ENCODE assay signal across 12 cellular contexts in the genomic region with DNA sequence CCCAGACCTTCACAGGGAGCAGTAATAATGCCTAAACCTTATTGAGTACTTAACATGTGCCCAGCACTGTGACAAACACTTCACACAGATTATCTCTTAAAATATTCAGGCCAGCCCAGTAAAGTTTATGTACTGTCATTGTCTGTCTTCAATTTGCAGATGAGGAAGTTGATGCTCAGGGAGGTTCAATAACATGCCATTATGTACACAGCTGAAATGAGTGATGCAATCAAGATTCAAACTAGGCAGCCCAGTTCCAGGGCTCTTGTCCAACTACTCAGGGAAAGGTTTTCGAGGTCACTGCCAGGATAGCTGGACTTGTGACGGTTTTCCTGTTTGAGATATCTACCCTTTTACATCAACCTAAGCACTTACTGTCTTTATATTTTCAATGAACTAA. TPM values are rescaled to one million over a fixed set of nuclear protein-coding genes. Genes with fewer than 3 reads are reported as not detected.
DNase-seq lines count a peak whose midpoint lies in the region; ATAC-seq, FAIRE-seq and TF ChIP-seq lines count a peak whose summit lies in the region.
"Had no signal": no experiment of that assay in that cellular context is flagged by ENCODE, and none has a peak within 500 bp of the region (broad histone marks: within the 10 kb centered on the region; RNA-seq: fewer than 3 reads in every experiment).

No MANE protein-coding gene starts in this region.

- H3K27me3 ChIP-seq in DOHH2 (ENCODE audit: control insufficient read depth, low read length) (no peaks in the 10 kb centered on the region), GM12878 (replicated peaks in 1 of 2; ENCODE audit: control insufficient read depth in 2 of 2, insufficient read depth in 2 of 2, low read length in 1 of 2) (no peaks in the 10 kb centered on the region), mesendoderm (ENCODE audit: insufficient read depth, low read length, poor library complexity) (no peaks in the 10 kb centered on the region), esophagus squamous epithelium (no peaks in the 10 kb centered on the region)

- H2BK120ac ChIP-seq in mesendoderm (ENCODE audit: low read depth, low read length): no peak overlapping the region

- FAIRE-seq in GM12878 (lab: Jason Lieb, UNC): no peak
- FAIRE-seq: D721Med had no signal

- H3K36me3 ChIP-seq in DOHH2 (ENCODE audit: control insufficient read depth, low read length) (no peaks in the 10 kb centered on the region), GM12878 (ENCODE audit: control insufficient read depth in 2 of 2, insufficient read depth in 2 of 2, low read length in 1 of 2) (no peaks in the 10 kb centered on the region), mesendoderm (ENCODE audit: control insufficient read depth, insufficient read depth, low read length) (no peaks in the 10 kb centered on the region), esophagus squamous epithelium (no peaks in the 10 kb centered on the region)

- H3F3A ChIP-seq in DOHH2 (ENCODE audit: control insufficient read depth, insufficient read depth): 0 out of 2 replicates have a peak, but pooled peaks cover 5% of the 10 kb centered on the region

- RAD21 ChIA-PET in GM12878 (lab: Charles Lee; ENCODE audit: unreplicated experiment): interaction anchor here (0.7 to 7.8 kb wide), 13 partner anchors 9 to 84 kb away, joined by 3 to 42 read pairs (median 4); no protein-coding TSS in a partner anchor

- H3K18ac ChIP-seq in mesendoderm (ENCODE audit: low read length): no peak overlapping the region

- H3K4me3 ChIP-seq in DOHH2 (ENCODE audit: low read length) (peak overlapping the region; percentile 10), GM12878 (no peak overlapping the region), mesendoderm (ENCODE audit: low read length) (no peak overlapping the region), esophagus squamous epithelium (no peak overlapping the region)

- H3K79me1 ChIP-seq in mesendoderm (ENCODE audit: low read length): peaks cover 8% of the 10 kb centered on the region

- no peaks in the 10 kb centered on the region for H3K9me2 ChIP-seq in DOHH2 (replicated peaks; ENCODE audit: control insufficient read depth, low read length)

- BruUV-seq in GM12878 (replicated peaks; lab: Mats Ljungman, UMichigan): no TSS peak

- no peak overlapping the region for H3K9ac ChIP-seq in GM12878 (ENCODE audit: control insufficient read depth, insufficient read depth, low read length)
- H3K9ac ChIP-seq in mesendoderm (ENCODE audit: low read length): no peak overlapping the region

- H4K20me1 ChIP-seq in DOHH2 (ENCODE audit: control insufficient read depth, insufficient read depth, low read depth, low read length) (peaks cover 10% of the 10 kb centered on the region; the same call in 1 of the 2 replicates), GM12878 (ENCODE audit: control insufficient read depth, insufficient read depth) (no peaks in the 10 kb centered on the region)

- H3K23ac ChIP-seq in mesendoderm (ENCODE audit: low read length): peak overlapping the region; percentile 30

- H4K5ac ChIP-seq in mesendoderm (ENCODE audit: low read length): no peak overlapping the region

- peak overlapping the region; percentile 39 for H3K4me2 ChIP-seq in DOHH2 (ENCODE audit: low read length)
- H3K4me2 ChIP-seq in GM12878 (ENCODE audit: control insufficient read depth, insufficient read depth): no peak overlapping the region
- no peak overlapping the region for H3K4me2 ChIP-seq in mesendoderm (ENCODE audit: low read length)

- H3K4ac ChIP-seq in mesendoderm (ENCODE audit: low read depth, low read length): no peak overlapping the region

- no peaks in the 10 kb centered on the region for H3K27me3 Mint-ChIP-seq in immature natural killer cell (ENCODE audit: low read depth in 3 of 3)
- H3K27me3 Mint-ChIP-seq: progenitor cell of endocrine pancreas had no signal

- peak; percentile 60 for DNase-seq in NCI-H2107 (lab: John Stamatoyannopoulos, UW)
- no peak for DNase-seq in GM12878 (ENCODE audit: low read depth, low spot score)
- no peak for DNase-seq in mesendoderm
- DNase-seq in immature natural killer cell: no peak
- DNase-seq in amygdala (lab: John Stamatoyannopoulos, UW): no peak
- DNase-seq in esophagus squamous epithelium (lab: John Stamatoyannopoulos, UW): no peak
- DNase-seq: activated T-cell treated with anti-CD3 and anti-CD28 coated beads, Interleukin-2, amount 50 U/mL, for 48 hours had no signal

- H3K4me3 Mint-ChIP-seq in immature natural killer cell: no peak overlapping the region
- H3K4me3 Mint-ChIP-seq: T-helper 2 cell treated with Interferon-gamma antibody and Interleukin-4, amounts not matched to agents 5 μg/mL and 100 μg/mL, for 36 hours had no signal

- H3K4me1 ChIP-seq in DOHH2 (ENCODE audit: control insufficient read depth, low read length) (peaks cover 52% of the 10 kb centered on the region), GM12878 (ENCODE audit: control insufficient read depth, insufficient read depth, low read length) (peaks cover 35% of the 10 kb centered on the region), mesendoderm (ENCODE audit: control insufficient read depth, low read depth, low read length) (peaks cover 25% of the 10 kb centered on the region), esophagus squamous epithelium (peaks cover 9 to 46% (median 20%) of the 10 kb centered on the region in 3 donors)

- H3K27ac ChIP-seq in DOHH2 (ENCODE audit: low read depth, low read length) (peak overlapping the region; percentile 21), GM12878 (ENCODE audit: control insufficient read depth, insufficient read depth) (no peak overlapping the region), mesendoderm (ENCODE audit: low read depth, low read length) (no peak overlapping the region), esophagus squamous epithelium (peak overlapping the region in 2 of 4 donors; percentile 35 to 48)

- TF ChIP-seq POLR2A in GM12878 (IDR thresholded peaks at IDR 0.05; ENCODE audit: low read depth, low read length): no peak
- no peak for TF ChIP-seq POLR2A in esophagus squamous epithelium (IDR thresholded peaks at IDR 0.05)

- H4K8ac ChIP-seq in mesendoderm (ENCODE audit: low read depth, low read length): no peak overlapping the region

- H2AK5ac ChIP-seq in mesendoderm (ENCODE audit: low read length): peak overlapping the region; percentile 86

- H3K36me3 Mint-ChIP-seq in immature natural killer cell: no peaks in the 10 kb centered on the region

- H3K79me2 ChIP-seq in DOHH2 (ENCODE audit: control insufficient read depth, low read length): peaks cover 98% of the 10 kb centered on the region
- peaks cover 8% of the 10 kb centered on the region for H3K79me2 ChIP-seq in GM12878 (ENCODE audit: control insufficient read depth, insufficient read depth, low read length)
- no peaks in the 10 kb centered on the region for H3K79me2 ChIP-seq in mesendoderm (ENCODE audit: control insufficient read depth, insufficient read depth, low read length)

- SMC1A ChIA-PET in GM12878 (lab: Charles Lee; ENCODE audit: uncharacterized antibody, unreplicated experiment): interaction anchor here (0.7 to 8.1 kb wide), 18 partner anchors 8 to 110 kb away, joined by 3 to 103 read pairs (median 6); no protein-coding TSS in a partner anchor

- TF ChIP-seq RAD21 in GM12878 (IDR thresholded peaks at IDR 0.05; ENCODE audit: insufficient read depth, low read depth, low read length): no peak

- CTCF ChIA-PET in GM12878 (lab: Yijun Ruan, JAX): interaction anchor here (1.0 to 1.7 kb wide), 8 partner anchors 10 to 51 kb away, joined by 3 to 5 read pairs (median 4); no protein-coding TSS in a partner anchor

- intact Hi-C loops in GM12878 (cut with micrococcal nuclease; ENCODE audit: unreplicated experiment) (loop anchor here (5.0 kb wide), 1 partner anchor 52 kb away; no protein-coding TSS in a partner anchor), esophagus squamous epithelium (cut with DNase I) (no loop called here)

- no peak for TF ChIP-seq EP300 in GM12878 (IDR thresholded peaks at IDR 0.05; ENCODE audit: borderline replicate concordance in 1 of 2, control insufficient read depth in 1 of 2, low read depth in 2 of 2, low read length in 2 of 2)

- no peak overlapping the region for H2AFZ ChIP-seq in GM12878 (ENCODE audit: control insufficient read depth, low read depth, low read length)

- H3K9me3 Mint-ChIP-seq in immature natural killer cell: no peaks in the 10 kb centered on the region
- H3K9me3 Mint-ChIP-seq: T-helper 2 cell treated with Interferon-gamma antibody and Interleukin-4, amounts not matched to agents 5 μg/mL and 100 μg/mL, for 36 hours had no signal

- peak; percentile 45 for ATAC-seq in GM12878
- ATAC-seq in HG03571 (IDR thresholded peaks at IDR 0.05; ENCODE audit: unreplicated experiment): no peak

- TF ChIP-seq CTCF in DOHH2 (IDR thresholded peaks at IDR 0.05; ENCODE audit: low read depth, low read length, poor library complexity, severe bottlenecking) (no peak), GM12878 (IDR thresholded peaks at IDR 0.05 in 2 of 3, conservative IDR thresholded peaks at IDR 0.05 in 1 of 3; ENCODE audit: control insufficient read depth in 2 of 3, extremely low read depth in 1 of 3, insufficient read depth in 1 of 3, low read depth in 3 of 3, low read length in 3 of 3) (no peak), esophagus squamous epithelium (IDR thresholded peaks at IDR 0.05) (no peak)

- H2BK5ac ChIP-seq in mesendoderm (ENCODE audit: low read length): no peak overlapping the region

- 66% methylated on average over 2 of the region's 2 CpGs for WGBS in GM12878 (ENCODE audit: insufficient coverage, insufficient replicate concordance, low lambda C conversion rate, missing lambda C conversion rate)
- no CpG with 5 or more reads among the region's 2 CpGs for WGBS in mesendoderm (ENCODE audit: extremely low coverage, insufficient coverage, low lambda C conversion rate)
- WGBS in esophagus squamous epithelium, 2 donors: 25 to 34% methylated on average over 2 of the region's 2 CpGs

- H3K9me3 ChIP-seq in DOHH2 (ENCODE audit: control insufficient read depth, insufficient read depth, low read length) (no peaks in the 10 kb centered on the region), GM12878 (replicated peaks; ENCODE audit: control insufficient read depth, insufficient read depth, low read length) (no peaks in the 10 kb centered on the region), esophagus squamous epithelium (no peaks in the 10 kb centered on the region)

- no peak overlapping the region for H3K56ac ChIP-seq in mesendoderm (ENCODE audit: low read length)

- H2BK15ac ChIP-seq in mesendoderm (replicated peaks; ENCODE audit: low read depth): no peak overlapping the region

- in situ Hi-C loops in GM12878 (cut with MboI): no loop called here

- peak overlapping the region in 3 of 6 donors; percentile 19 to 81 (median 41) for H3K27ac Mint-ChIP-seq in immature natural killer cell
- H3K27ac Mint-ChIP-seq: progenitor cell of endocrine pancreas; T-helper 2 cell treated with Interferon-gamma antibody and Interleukin-4, amounts not matched to agents 5 μg/mL and 100 μg/mL, for 36 hours had no signal

- H3K4me1 Mint-ChIP-seq in immature natural killer cell: peaks cover 40 to 44% of the 10 kb centered on the region in 2 donors

- POLR2A ChIA-PET in GM12878 (lab: Charles Lee): interaction anchor here (0.9 to 6.6 kb wide), 3 partner anchors 10 to 53 kb away, joined by 3 to 38 read pairs (median 4); no protein-coding TSS in a partner anchor

RNA-seq across cellular contexts. Expression of a gene that starts 56.1 kb away (rescaled TPM):
- total RNA-seq in GM12878 (2013; cell fraction: nucleolus; rRNA removed): 1,234 and 1,253 TPM in 2 replicates
- total RNA-seq in GM12878 (2014; rRNA removed): 23.8 and 26.8 TPM in 2 replicates
- 25.6 and 29.7 TPM in 2 replicates for total RNA-seq in GM12878 (2014; rRNA removed; fragmentation: Illumina TruSeq; extraction: Trizol)
- 51.6 and 55.6 TPM in 2 replicates for total RNA-seq in GM12878 (2021)
- 13.7 TPM for polyA plus RNA-seq in GM12878 (2011; ENCODE audit: low read depth)
- 32.5 and 37.5 TPM in 2 replicates for polyA plus RNA-seq in GM12878 (2011; rRNA removed)
- 19.9 and 27.3 TPM in 2 replicates for polyA plus RNA-seq in GM12878 (2011; cell fraction: cytosol; rRNA removed)
- polyA plus RNA-seq in GM12878 (2011; cell fraction: nucleus; rRNA removed): 211 and 223 TPM in 2 replicates
- 22.5 and 23.0 TPM in 2 replicates for polyA plus RNA-seq in GM12878 (2012)
- 23.4 and 28.1 TPM in 2 replicates for polyA plus RNA-seq in GM12878 (2014; fragmentation: Illumina TruSeq; extraction: Trizol)
- polyA plus RNA-seq in GM12878 (2014; fragmentation: Nextera tagmentation; extraction: Ambion mirVana): 1 to 10 TPM; 6.4 to 6.8 TPM
- 19.4 and 30.3 TPM in 2 replicates for polyA plus RNA-seq in GM12878 (2014; rRNA removed)
- 10 to 100 TPM; 15.0 to 16.2 TPM for polyA plus RNA-seq in GM12878 (2016; fragmentation: Nextera tagmentation; extraction: Ambion mirVana)
- polyA minus RNA-seq in GM12878 (2011; rRNA and poly(A)+ RNA removed): 203 and 249 TPM in 2 replicates
- polyA minus RNA-seq in GM12878 (2011; cell fraction: cytosol; rRNA and poly(A)+ RNA removed): 41.4 and 49.9 TPM in 2 replicates
- polyA minus RNA-seq in GM12878 (2011; cell fraction: nucleus; rRNA and poly(A)+ RNA removed): 479 and 749 TPM in 2 replicates
- polyA plus RNA-seq in mesendoderm (2013, experiment 1 of 2): 36.3 TPM
- 35.5 TPM for polyA plus RNA-seq in mesendoderm (2013, experiment 2 of 2)
- polyA plus RNA-seq in immature natural killer cell: 10 to 100 TPM in 1 of 3 donors, 1 to 10 TPM in 2; 1.9 to 17.6 (median 8.0) TPM
- total RNA-seq in esophagus squamous epithelium: 10 to 100 TPM in 3 of 4 donors, 1 to 10 TPM in 1; 9.5 to 36.2 (median 23.0) TPM
